In genomic region chr5:134240421-134240962, GRCh38 we compare ENCODE assay signal across 9 cellular contexts.
DNase-seq lines count a peak whose midpoint lies in the region; ATAC-seq and TF ChIP-seq lines count a peak whose summit lies in the region.
"Had no signal": no experiment of that assay in that cellular context is flagged by ENCODE, and none has a peak within 500 bp of the region (broad histone marks: within the 10 kb centered on the region; RNA-seq: fewer than 3 reads in every experiment).

No MANE protein-coding gene starts in this region.

- in situ Hi-C loops in GM13977 (cut with MboI; ENCODE audit: low pct_unique_long_range_greater_than_20kb, low sequenced_read_pairs, unreplicated experiment) = no loop called here

- TF ChIP-seq CTCF in GM13977 (IDR thresholded peaks at IDR 0.05; ENCODE audit: extremely low read depth, insufficient read depth, missing control alignments) (no peak), VCaP (conservative IDR thresholded peaks at IDR 0.05) (no peak)

- DNase-seq in GM13977 (ENCODE audit: low spot score) (peak; percentile 46), head of caudate nucleus (peak; percentile 7 to 80 (median 60)), posterior cingulate gyrus (peak in 6 of 10 donors; percentile 30 to 92 (median 36)), amniotic stem cell (lab: John Stamatoyannopoulos, UW) (no peak), ecto neural progenitor cell (ENCODE audit: low spot score) (no peak)
- DNase-seq: occipital lobe had no signal

- ATAC-seq in GM18517 (IDR thresholded peaks at IDR 0.05; ENCODE audit: unreplicated experiment) = no peak
- ATAC-seq in activated CD4-positive, CD25-positive, alpha-beta regulatory T cell treated with anti-CD3 and anti-CD28 coated beads, Interleukin-2, amount 50 U/mL, for 24 hours = no peak

- H3K27ac ChIP-seq in VCaP = peak overlapping the region; percentile 75

- intact Hi-C loops in head of caudate nucleus (cut with DNase I) = no loop called here
- intact Hi-C loops in posterior cingulate gyrus (cut with DNase I) = loop anchor here (5.0 kb wide), 1 partner anchor 47 kb away; no protein-coding TSS in a partner anchor

Comparison
In these comparisons a context has a peak if more than half of its experiments do, and no peak if none do; other contexts are left out.
1. DNase-seq: peak in GM13977 (single experiment), head of caudate nucleus (42 of 42) and posterior cingulate gyrus (6 of 10); none in amniotic stem cell (single experiment) and ecto neural progenitor cell (single experiment).